ENCODE assay signal across 19 cellular contexts in genomic region chr18:62848946-62849345, GRCh38.
"Had no signal": no experiment of that assay in that cellular context is flagged by ENCODE, and none has a peak within 500 bp of the region (broad histone marks: within the 10 kb centered on the region; RNA-seq: fewer than 3 reads in every experiment).

No MANE protein-coding gene starts in this region.

- H3K27me3 ChIP-seq: body of pancreas, neutrophil had no signal

- DNase-seq: activated B cell treated with CpG ODN at 0.5 μM for 24 hours; activated CD4-positive, alpha-beta memory T cell treated with anti-CD3 and anti-CD28 coated beads for 36 hours; activated CD4-positive, alpha-beta T cell treated with anti-CD3 and anti-CD28 coated beads for 4 hours; activated CD8-positive, alpha-beta memory T cell treated with anti-CD3 and anti-CD28 coated beads, Interleukin-2, amount 10 ng/mL, durations not matched to agents 7 days and 5 days; activated naive CD4-positive, alpha-beta T cell; activated naive CD8-positive, alpha-beta T cell treated with anti-CD3 and anti-CD28 coated beads for 36 hours; activated T-cell treated with anti-CD3 and anti-CD28 coated beads, Interleukin-2, amount 50 U/mL, for 1 hour; amniotic stem cell; body of pancreas; caudate nucleus; effector memory CD8-positive, alpha-beta T cell; immature natural killer cell; left cardiac atrium; lower lobe of right lung; stimulated activated CD4-positive, alpha-beta T cell treated with anti-CD3 and anti-CD28 coated beads, Interleukin-4, amount 100 ng/mL, for 4 hours; stimulated activated naive B cell treated with anti-CD40 and anti-IgM and Interleukin-4, amounts not matched to agents 10 μg/mL and 1 μg/mL and 100 μg/mL, for 72 hours had no signal

- H3K27ac ChIP-seq: body of pancreas, epithelial cell of prostate, lower lobe of right lung, neutrophil, parathyroid adenoma had no signal

- H3K4me1 ChIP-seq: body of pancreas, lower lobe of right lung, parathyroid adenoma had no signal

- H3K4me3 ChIP-seq: body of pancreas, lower lobe of right lung had no signal

- H3K36me3 ChIP-seq: lower lobe of right lung, neutrophil had no signal

- H3K9me3 ChIP-seq: body of pancreas, lower lobe of right lung, neutrophil had no signal
